In the genomic region with DNA sequence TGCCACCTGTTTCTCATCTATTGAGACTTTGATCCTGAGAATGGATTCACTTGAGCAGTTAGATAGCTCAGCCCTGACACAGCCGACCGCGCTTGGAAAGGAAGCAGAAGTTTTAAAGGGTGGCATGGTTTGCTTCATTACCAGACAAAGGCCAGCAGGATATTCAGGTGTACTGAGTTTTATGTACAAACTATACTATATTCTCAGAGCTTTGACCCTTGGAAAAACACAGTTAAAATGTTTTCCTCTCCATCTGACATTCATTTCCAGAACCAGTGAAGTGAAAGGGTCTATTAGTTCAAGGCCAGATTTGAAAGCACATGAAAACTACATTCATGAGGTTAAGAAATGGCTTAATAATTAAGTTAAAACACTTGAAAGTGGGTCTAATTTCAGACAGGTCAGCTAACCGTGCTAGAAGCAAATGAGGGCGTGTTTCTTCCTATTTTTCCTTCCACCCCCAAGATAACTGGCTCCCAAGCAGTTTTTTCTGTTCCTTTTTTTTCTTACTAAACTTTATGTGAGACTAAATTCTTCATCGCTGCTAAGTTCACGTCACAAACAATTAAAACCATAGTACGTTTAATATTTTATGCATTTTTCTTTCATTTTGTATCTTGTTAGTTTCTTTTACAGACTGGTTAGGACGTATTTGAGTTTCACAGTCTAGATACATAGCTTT, we compare ENCODE assay signal across 14 cellular contexts.
A peak's percentile ranks its signal among the peaks of the same experiment; 100 is the strongest.
DNase-seq lines count a peak whose midpoint lies in the region; ATAC-seq and TF ChIP-seq lines count a peak whose summit lies in the region.
"Had no signal": no experiment of that assay in that cellular context is flagged by ENCODE, and none has a peak within 500 bp of the region (broad histone marks: within the 10 kb centered on the region; RNA-seq: fewer than 3 reads in every experiment).

No MANE protein-coding gene starts in this region.

- H3K4me1 Mint-ChIP-seq in nephron progenitor cell = peaks cover 19% of the 10 kb centered on the region
- H3K4me1 Mint-ChIP-seq: CD8-positive, alpha-beta memory T cell; central memory CD8-positive, alpha-beta T cell had no signal

- TF ChIP-seq CTCF in nephron progenitor cell (IDR thresholded peaks at IDR 0.05) = no peak

- ATAC-seq in GM18907 (IDR thresholded peaks at IDR 0.05; ENCODE audit: unreplicated experiment) (peak; percentile 74), GM21619 (IDR thresholded peaks at IDR 0.05; ENCODE audit: unreplicated experiment) (peak; percentile 54), HG03460 (IDR thresholded peaks at IDR 0.05; ENCODE audit: unreplicated experiment) (peak; percentile 53), HG03045 (IDR thresholded peaks at IDR 0.05; ENCODE audit: unreplicated experiment) (no peak)

- DNase-seq in nephron progenitor cell (no peak), A172 (ENCODE audit: low spot score) (no peak), NCI-H82 (lab: John Stamatoyannopoulos, UW) (no peak)
- DNase-seq: CD8-positive, alpha-beta memory T cell; erythroblast; NCI-H226; stimulated activated CD4-positive, alpha-beta T cell treated with anti-CD3 and anti-CD28 coated beads, Interleukin-4, amount 100 ng/mL, for 24 hours; T1000 had no signal

- peaks cover 62% of the 10 kb centered on the region for H3K36me3 Mint-ChIP-seq in nephron progenitor cell (ENCODE audit: low read depth)

- peaks cover 3% of the 10 kb centered on the region for H3K27me3 Mint-ChIP-seq in nephron progenitor cell (ENCODE audit: low read depth, poor library complexity)
- H3K27me3 Mint-ChIP-seq: activated naive CD8-positive, alpha-beta T cell; CD8-positive, alpha-beta memory T cell; central memory CD8-positive, alpha-beta T cell had no signal

- H3K27ac Mint-ChIP-seq in nephron progenitor cell = peak overlapping the region; percentile 94
- H3K27ac Mint-ChIP-seq: activated naive CD8-positive, alpha-beta T cell; CD8-positive, alpha-beta memory T cell had no signal

- H3K9me3 Mint-ChIP-seq in nephron progenitor cell = peaks cover 33% of the 10 kb centered on the region

- H3K4me3 Mint-ChIP-seq in nephron progenitor cell = no peak overlapping the region
- H3K4me3 Mint-ChIP-seq: activated naive CD8-positive, alpha-beta T cell; CD8-positive, alpha-beta memory T cell; central memory CD8-positive, alpha-beta T cell had no signal
